ENCODE assay signal across 18 cellular contexts in the genomic region with DNA sequence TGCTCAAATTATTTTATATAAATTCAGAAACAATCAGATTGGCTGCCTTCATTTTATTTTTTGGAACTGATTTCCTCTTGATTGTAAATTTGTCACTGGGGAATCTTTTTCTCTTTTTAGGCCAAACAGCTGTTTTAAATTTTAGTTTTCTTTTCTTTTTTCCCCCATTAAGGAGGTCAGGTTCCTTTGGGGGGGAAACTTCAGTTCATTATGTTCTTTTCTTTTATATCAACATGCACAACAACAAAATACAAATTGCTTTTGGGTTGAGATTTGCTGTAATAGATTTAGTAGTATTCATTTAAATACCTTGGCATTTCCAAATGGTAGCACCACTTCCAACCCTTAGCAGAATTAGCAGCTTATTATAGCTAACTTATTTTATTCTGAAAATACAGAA.
DNase-seq lines count a peak whose midpoint lies in the region; ATAC-seq, FAIRE-seq and TF ChIP-seq lines count a peak whose summit lies in the region.
"Had no signal": no experiment of that assay in that cellular context is flagged by ENCODE, and none has a peak within 500 bp of the region (broad histone marks: within the 10 kb centered on the region; RNA-seq: fewer than 3 reads in every experiment).

No MANE protein-coding gene starts in this region.

- ATAC-seq in heart left ventricle (no peak), right cardiac atrium (no peak), K562 (no peak), sciatic nerve (peak; percentile 64)

- TF ChIP-seq RAD21 in K562 (CRISPR knock-in tag; conservative IDR thresholded peaks at IDR 0.05 in 1 of 2, IDR thresholded peaks at IDR 0.05 in 1 of 2) = no peak

- no peak for TF ChIP-seq CTCF in heart left ventricle (IDR thresholded peaks at IDR 0.05)
- TF ChIP-seq CTCF in K562 (IDR thresholded peaks at IDR 0.05 in 2 of 3, conservative IDR thresholded peaks at IDR 0.05 in 1 of 3; ENCODE audit: insufficient read depth in 2 of 3, low read depth in 1 of 3, low read length in 3 of 3) = no peak
- TF ChIP-seq CTCF in breast epithelium (IDR thresholded peaks at IDR 0.05) = no peak

- no peaks in the 10 kb centered on the region for H3K27me3 ChIP-seq in heart left ventricle
- H3K27me3 ChIP-seq in right cardiac atrium (ENCODE audit: control insufficient read depth, insufficient read depth) = no peaks in the 10 kb centered on the region
- H3K27me3 ChIP-seq in K562 (ENCODE audit: control insufficient read depth in 2 of 2, insufficient read depth in 2 of 2, low read length in 2 of 2) = no peaks in the 10 kb centered on the region
- no peaks in the 10 kb centered on the region for H3K27me3 ChIP-seq in breast epithelium
- H3K27me3 ChIP-seq: BE2C had no signal

- CTCF ChIA-PET in K562 (lab: Yijun Ruan, JAX; ENCODE audit: low intra/inter-chr PET ratio) = no interaction called here

- no peak overlapping the region for H3K9ac ChIP-seq in K562 (ENCODE audit: insufficient read depth in 1 of 2, low read depth in 2 of 2, low read length in 2 of 2)

- no peaks in the 10 kb centered on the region for H3K36me3 ChIP-seq in heart left ventricle
- H3K36me3 ChIP-seq in K562 (ENCODE audit: control insufficient read depth, insufficient read depth, low read length) = no peaks in the 10 kb centered on the region
- no peaks in the 10 kb centered on the region for H3K36me3 ChIP-seq in breast epithelium
- H3K36me3 ChIP-seq: BE2C had no signal

- intact Hi-C loops in heart left ventricle (cut with DNase I) = loop anchor here in 1 of 10 donors (10.0 kb wide), 1 partner anchor 131 kb away; no protein-coding TSS in a partner anchor
- intact Hi-C loops in right cardiac atrium (cut with DNase I) = no loop called here
- intact Hi-C loops in K562 (cut with micrococcal nuclease) = no loop called here
- intact Hi-C loops in sciatic nerve (cut with DNase I) = no loop called here
- intact Hi-C loops in breast epithelium (cut with DNase I; ENCODE audit: low total_unique reads) = no loop called here

- no peak overlapping the region for H3K4me2 ChIP-seq in K562 (ENCODE audit: insufficient read depth, low read length)

- no TSS peak for BruUV-seq in K562 (replicated peaks; lab: Mats Ljungman, UMichigan)

- no peak for TF ChIP-seq POLR2A in heart left ventricle (IDR thresholded peaks at IDR 0.05)
- TF ChIP-seq POLR2A in K562 (conservative IDR thresholded peaks at IDR 0.05) = no peak
- no peak for TF ChIP-seq POLR2A in breast epithelium (IDR thresholded peaks at IDR 0.05)

- H3K27ac ChIP-seq in heart left ventricle (peak overlapping the region in 10 of 12 donors; percentile 13 to 63 (median 54)), right cardiac atrium (ENCODE audit: low read length) (no peak overlapping the region), K562 (ENCODE audit: extremely low read depth, low read depth, low read length) (no peak overlapping the region), breast epithelium (no peak overlapping the region)

- H3K9me3 ChIP-seq in heart left ventricle (no peaks in the 10 kb centered on the region), right cardiac atrium (ENCODE audit: control insufficient read depth, low read length) (no peaks in the 10 kb centered on the region), K562 (replicated peaks; ENCODE audit: control insufficient read depth, insufficient read depth, low read depth, low read length) (no peaks in the 10 kb centered on the region), breast epithelium (no peaks in the 10 kb centered on the region)
- H3K9me3 ChIP-seq: BE2C, Caco-2 had no signal

- no peak overlapping the region for H3K4me3 ChIP-seq in heart left ventricle
- H3K4me3 ChIP-seq in right cardiac atrium (ENCODE audit: low read length) = no peak overlapping the region
- H3K4me3 ChIP-seq in K562 = no peak overlapping the region
- H3K4me3 ChIP-seq in breast epithelium = no peak overlapping the region

- no peaks in the 10 kb centered on the region for H3K9me1 ChIP-seq in K562 (ENCODE audit: control insufficient read depth, insufficient read depth, low read length)

- no peaks in the 10 kb centered on the region for H4K20me1 ChIP-seq in K562 (replicated peaks; ENCODE audit: control insufficient read depth, insufficient read depth, low read length)

- POLR2A ChIA-PET in K562 (lab: Yijun Ruan, JAX) = interaction anchor here (0.7 to 1.6 kb wide), 2 partner anchors 8 to 254 kb away, joined by 5 read pairs; no protein-coding TSS in a partner anchor

- FAIRE-seq in K562 (lab: Jason Lieb, UNC) = no peak
- FAIRE-seq: D721Med, G401.6, GM12891, GM19239, H1, HTR-8/SVneo had no signal

- H2AFZ ChIP-seq in K562 (ENCODE audit: low read depth, low read length) = no peak overlapping the region

- H3K79me2 ChIP-seq in K562 (ENCODE audit: control insufficient read depth, insufficient read depth, low read length) = no peaks in the 10 kb centered on the region

- TF ChIP-seq EP300 in K562 (IDR thresholded peaks at IDR 0.05; ENCODE audit: low read length) = no peak

- peaks cover 0 to 18% (median 0%) of the 10 kb centered on the region in 12 donors for H3K4me1 ChIP-seq in heart left ventricle
- no peaks in the 10 kb centered on the region for H3K4me1 ChIP-seq in right cardiac atrium (ENCODE audit: control insufficient read depth, insufficient read depth, low read length)
- no peaks in the 10 kb centered on the region for H3K4me1 ChIP-seq in K562 (replicated peaks in 1 of 2; ENCODE audit: control insufficient read depth in 2 of 2, insufficient read depth in 2 of 2, low read length in 2 of 2)
- H3K4me1 ChIP-seq in breast epithelium = no peaks in the 10 kb centered on the region
- H3K4me1 ChIP-seq: BE2C, Caco-2 had no signal

- DNase-seq in heart left ventricle (no peak), right cardiac atrium (no peak), K562 (ENCODE audit: extremely low read depth in 1 of 4, low spot score in 3 of 4) (no peak), sciatic nerve (ENCODE audit: low spot score) (no peak), breast epithelium (ENCODE audit: low spot score in 2 of 2) (no peak), NCI-H526 treated with DMSO at 0.1 percent for 48 hours (lab: John Stamatoyannopoulos, UW) (no peak)
- DNase-seq: ACHN; BE2C; C1 segment of cervical spinal cord; Caco-2; CD4-positive, CD25-positive, alpha-beta regulatory T cell; H9 had no signal

- in situ Hi-C loops in K562 (cut with MboI) = no loop called here

TF ChIP-seq in K562, 482 proteins besides CTCF, POLR2A, EP300 and RAD21:
- TF ChIP-seq, protein P1, sequence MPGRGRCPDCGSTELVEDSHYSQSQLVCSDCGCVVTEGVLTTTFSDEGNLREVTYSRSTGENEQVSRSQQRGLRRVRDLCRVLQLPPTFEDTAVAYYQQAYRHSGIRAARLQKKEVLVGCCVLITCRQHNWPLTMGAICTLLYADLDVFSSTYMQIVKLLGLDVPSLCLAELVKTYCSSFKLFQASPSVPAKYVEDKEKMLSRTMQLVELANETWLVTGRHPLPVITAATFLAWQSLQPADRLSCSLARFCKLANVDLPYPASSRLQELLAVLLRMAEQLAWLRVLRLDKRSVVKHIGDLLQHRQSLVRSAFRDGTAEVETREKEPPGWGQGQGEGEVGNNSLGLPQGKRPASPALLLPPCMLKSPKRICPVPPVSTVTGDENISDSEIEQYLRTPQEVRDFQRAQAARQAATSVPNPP (IDR thresholded peaks at IDR 0.05; ENCODE audit: borderline replicate concordance, insufficient read depth, insufficient read length) = no peak
- TF ChIP-seq HNRNPH1 (optimal IDR thresholded peaks at IDR 0.05; ENCODE audit: low read depth, low read length) (no peak), ZNF589 (CRISPR knock-in tag; IDR thresholded peaks at IDR 0.05; ENCODE audit: low read depth) (0 out of 2 replicates have a peak, but pooled peaks have one; percentile 42), ZNF77 (CRISPR knock-in tag; IDR thresholded peaks at IDR 0.05) (peak; percentile 46; the same call in 1 of the 2 replicates), RNF2 (IDR thresholded peaks at IDR 0.05) (no peak), ELF4 (CRISPR knock-in tag; IDR thresholded peaks at IDR 0.05) (no peak), ZNF507 (tag; conservative IDR thresholded peaks at IDR 0.05) (0 out of 2 replicates have a peak, but pooled peaks have one; percentile 41)

Comparison
In these comparisons a context has a peak if more than half of its experiments do, and no peak if none do; other contexts are left out.
1. H3K27ac ChIP-seq: peak in heart left ventricle (10 of 12); none in right cardiac atrium (single experiment), K562 (single experiment) and breast epithelium (0 of 2).